9 cellular contexts compared by ENCODE assay signal in the genomic region with DNA sequence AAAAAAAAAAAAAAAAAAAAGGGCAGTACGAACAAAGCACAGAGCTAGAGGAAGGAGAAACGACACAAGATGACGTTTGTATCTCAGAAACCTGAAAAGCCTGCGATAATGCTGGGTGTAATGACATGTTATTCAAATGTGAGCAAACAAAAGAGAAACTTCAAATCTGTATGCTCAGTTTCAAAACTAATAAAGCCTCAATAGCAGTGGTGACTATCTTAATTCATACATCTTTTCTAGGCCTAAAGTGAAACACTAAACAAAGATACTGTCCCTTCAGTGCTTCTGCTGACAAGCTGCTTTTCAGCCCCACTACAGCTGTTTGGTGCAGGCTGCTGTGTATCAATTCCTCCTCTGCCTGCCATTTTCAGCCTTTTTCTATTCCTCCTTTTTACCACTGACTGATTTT. TPM values are rescaled to one million over a fixed set of nuclear protein-coding genes. Genes with fewer than 3 reads are reported as not detected.
A peak's percentile ranks its signal among the peaks of the same experiment; 100 is the strongest.
DNase-seq lines count a peak whose midpoint lies in the region; ATAC-seq lines count a peak whose summit lies in the region.
"Had no signal": no experiment of that assay in that cellular context is flagged by ENCODE, and none has a peak within 500 bp of the region (broad histone marks: within the 10 kb centered on the region; RNA-seq: fewer than 3 reads in every experiment).

No MANE protein-coding gene starts in this region.

- DNase-seq in naive thymus-derived CD4-positive, alpha-beta T cell: peak in 1 of 9 donors; percentile 4
- DNase-seq in UCSD-AML1 (lab: John Stamatoyannopoulos, UW; ENCODE audit: unreplicated experiment) (no peak), DMS 273 (lab: John Stamatoyannopoulos, UW; ENCODE audit: unreplicated experiment) (no peak)
- no peak for DNase-seq in activated naive CD4-positive, alpha-beta T cell treated with anti-CD3 and anti-CD28 coated beads, Interleukin-2, amount 50 U/mL, for 72 hours (ENCODE audit: low spot score in 2 of 2)
- DNase-seq: NCI-H748 treated with DMSO at 0.1 percent for 48 hours had no signal

- no peaks in the 10 kb centered on the region for H3K9me3 Mint-ChIP-seq in naive thymus-derived CD4-positive, alpha-beta T cell
- H3K9me3 Mint-ChIP-seq in activated naive CD4-positive, alpha-beta T cell treated with anti-CD3 and anti-CD28 coated beads, Interleukin-2, amount 50 U/mL, for 72 hours: no peaks in the 10 kb centered on the region
- H3K9me3 Mint-ChIP-seq: nephron had no signal

- CTCF ChIA-PET in naive thymus-derived CD4-positive, alpha-beta T cell (lab: Charles Lee): no interaction called here

- peak; percentile 72 for ATAC-seq in GM18870 (IDR thresholded peaks at IDR 0.05; ENCODE audit: unreplicated experiment)
- peak; percentile 77 for ATAC-seq in GM21737 (IDR thresholded peaks at IDR 0.05; ENCODE audit: unreplicated experiment)
- peak; percentile 94 for ATAC-seq in HG03521 (IDR thresholded peaks at IDR 0.05; ENCODE audit: unreplicated experiment)
- peak; percentile 22 for ATAC-seq in naive thymus-derived CD4-positive, alpha-beta T cell
- no peak for ATAC-seq in activated naive CD4-positive, alpha-beta T cell treated with anti-CD3 and anti-CD28 coated beads, Interleukin-2, amount 50 U/mL, for 72 hours

- H3K27me3 ChIP-seq in naive thymus-derived CD4-positive, alpha-beta T cell (ENCODE audit: control insufficient read depth in 2 of 2, insufficient read depth in 2 of 2, low read length in 2 of 2): no peaks in the 10 kb centered on the region

- no peak overlapping the region for H3K4me3 ChIP-seq in naive thymus-derived CD4-positive, alpha-beta T cell (ENCODE audit: low read length)

- POLR2A ChIA-PET in naive thymus-derived CD4-positive, alpha-beta T cell (lab: Charles Lee): interaction anchor here (0.8 kb wide), 2 partner anchors 15 to 151 kb away, joined by 3 to 4 read pairs; no protein-coding TSS in a partner anchor

- H3K27me3 Mint-ChIP-seq in naive thymus-derived CD4-positive, alpha-beta T cell: no peaks in the 10 kb centered on the region

- H3K4me1 Mint-ChIP-seq in naive thymus-derived CD4-positive, alpha-beta T cell: peaks cover 9 to 35% (median 16%) of the 10 kb centered on the region in 7 donors

- H3K4me3 Mint-ChIP-seq in naive thymus-derived CD4-positive, alpha-beta T cell: peak overlapping the region in 1 of 10 donors; percentile 19
- H3K4me3 Mint-ChIP-seq: nephron had no signal

- intact Hi-C loops in naive thymus-derived CD4-positive, alpha-beta T cell (cut with micrococcal nuclease): no loop called here

- peak overlapping the region in 7 of 9 donors; percentile 4 to 69 (median 39) for H3K27ac Mint-ChIP-seq in naive thymus-derived CD4-positive, alpha-beta T cell
- no peak overlapping the region for H3K27ac Mint-ChIP-seq in activated naive CD4-positive, alpha-beta T cell treated with anti-CD3 and anti-CD28 coated beads, Interleukin-2, amount 50 U/mL, for 72 hours

- no peaks in the 10 kb centered on the region for H3K36me3 ChIP-seq in naive thymus-derived CD4-positive, alpha-beta T cell (ENCODE audit: control insufficient read depth in 2 of 3, insufficient read depth in 3 of 3, low read length in 3 of 3)

- no peaks in the 10 kb centered on the region for H3K9me3 ChIP-seq in naive thymus-derived CD4-positive, alpha-beta T cell (ENCODE audit: control insufficient read depth in 2 of 3, low read length in 3 of 3)

- H3K4me1 ChIP-seq in naive thymus-derived CD4-positive, alpha-beta T cell (ENCODE audit: control insufficient read depth in 2 of 2, insufficient read depth in 2 of 2, low read length in 2 of 2): no peaks in the 10 kb centered on the region

- H3K36me3 Mint-ChIP-seq in naive thymus-derived CD4-positive, alpha-beta T cell: peaks cover 0 to 15% (median 10%) of the 10 kb centered on the region in 5 donors
- H3K36me3 Mint-ChIP-seq in activated naive CD4-positive, alpha-beta T cell treated with anti-CD3 and anti-CD28 coated beads, Interleukin-2, amount 50 U/mL, for 72 hours: no peaks in the 10 kb centered on the region

- H3K27ac ChIP-seq in naive thymus-derived CD4-positive, alpha-beta T cell (ENCODE audit: low read depth, low read length): peak overlapping the region; percentile 51

RNA-seq across cellular contexts. Expression of a gene that starts 15.8 kb away (rescaled TPM):
- total RNA-seq in naive thymus-derived CD4-positive, alpha-beta T cell: 10 to 100 TPM; 44.9 to 71.5 (median 59.2) TPM
- 10 to 100 TPM; 11.3 to 15.5 TPM for polyA plus RNA-seq in naive thymus-derived CD4-positive, alpha-beta T cell
- 10 to 100 TPM; 44.6 to 46.1 TPM for total RNA-seq in activated naive CD4-positive, alpha-beta T cell treated with anti-CD3 and anti-CD28 coated beads, Interleukin-2, amount 50 U/mL, for 72 hours

Comparison
In these comparisons a context has a peak if more than half of its experiments do, and no peak if none do; other contexts are left out.
1. ATAC-seq: peak in GM18870 (single experiment), GM21737 (single experiment), HG03521 (single experiment) and naive thymus-derived CD4-positive, alpha-beta T cell (single experiment); none in activated naive CD4-positive, alpha-beta T cell treated with anti-CD3 and anti-CD28 coated beads, Interleukin-2, amount 50 U/mL, for 72 hours (0 of 2).
2. H3K27ac Mint-ChIP-seq: peak in naive thymus-derived CD4-positive, alpha-beta T cell (7 of 9); none in activated naive CD4-positive, alpha-beta T cell treated with anti-CD3 and anti-CD28 coated beads, Interleukin-2, amount 50 U/mL, for 72 hours (0 of 2).